In genomic region chr11:64165842-64166635, GRCh38 we compare ENCODE assay signal across 1 cellular context.
A peak's percentile ranks its signal among the peaks of the same experiment; 100 is the strongest.
TF ChIP-seq lines count a peak whose summit lies in the region.

Gene MACROD1, minus strand, starts transcription at chr11:64166113. Its CDS starts 119 bp downstream, at chr11:64165994.

TF ChIP-seq in HEK293, 187 proteins besides CTCF, POLR2A, EP300 and RAD21 (continued from another document and continues in another):
- no peak for TF ChIP-seq REST (tag by site-specific recombination; IDR thresholded peaks at IDR 0.05)
- no peak for TF ChIP-seq ZNF112 (tag by site-specific recombination; IDR thresholded peaks at IDR 0.05)
- no peak for TF ChIP-seq SP2 (tag by site-specific recombination; IDR thresholded peaks at IDR 0.05)
- no peak for TF ChIP-seq GLIS1 (tag by site-specific recombination; IDR thresholded peaks at IDR 0.05)
- TF ChIP-seq ZNF785 (tag by site-specific recombination; IDR thresholded peaks at IDR 0.05) = no peak
- TF ChIP-seq IKZF3 (tag by site-specific recombination; IDR thresholded peaks at IDR 0.05) = peak; percentile 89
- TF ChIP-seq ZBTB8A (tag by site-specific recombination; IDR thresholded peaks at IDR 0.05) = peak; percentile 96
- no peak for TF ChIP-seq BCL6B (tag by site-specific recombination; IDR thresholded peaks at IDR 0.05)
- peak; percentile 34; the same call in 1 of the 2 replicates for TF ChIP-seq ZNF341 (tag by site-specific recombination; IDR thresholded peaks at IDR 0.05; ENCODE audit: low read depth)
- TF ChIP-seq OVOL3 (tag by site-specific recombination; IDR thresholded peaks at IDR 0.05) = no peak
- TF ChIP-seq ZNF324 (tag by site-specific recombination; IDR thresholded peaks at IDR 0.05) = no peak
- no peak for TF ChIP-seq ZNF843 (tag by site-specific recombination; IDR thresholded peaks at IDR 0.05)
- peak; percentile 65; the same call in 1 of the 2 replicates for TF ChIP-seq PBX3 (CRISPR knock-in tag; IDR thresholded peaks at IDR 0.05)
- TF ChIP-seq INSM2 (tag by site-specific recombination; IDR thresholded peaks at IDR 0.05) = no peak
- no peak for TF ChIP-seq ZBTB44 (tag by site-specific recombination; IDR thresholded peaks at IDR 0.05)
- no peak; the same call in 1 of the 2 replicates for TF ChIP-seq ZBTB7A (tag by site-specific recombination; IDR thresholded peaks at IDR 0.05; ENCODE audit: low read depth)
- TF ChIP-seq ZNF280D (tag by site-specific recombination; IDR thresholded peaks at IDR 0.05) = no peak
- no peak for TF ChIP-seq ZNF221 (tag by site-specific recombination; IDR thresholded peaks at IDR 0.05; ENCODE audit: borderline replicate concordance)
- TF ChIP-seq ZNF146 (tag by site-specific recombination; IDR thresholded peaks at IDR 0.05) = no peak
- no peak for TF ChIP-seq ZNF701 (tag by site-specific recombination; IDR thresholded peaks at IDR 0.05)
- TF ChIP-seq ZNF623 (tag by site-specific recombination; IDR thresholded peaks at IDR 0.05) = no peak
- peak; percentile 35; the same call in 1 of the 2 replicates for TF ChIP-seq ZIC2 (tag by site-specific recombination; IDR thresholded peaks at IDR 0.05)
- TF ChIP-seq ZNF239 (tag by site-specific recombination; IDR thresholded peaks at IDR 0.05) = no peak
- no peak for TF ChIP-seq HOXA7 (CRISPR knock-in tag; IDR thresholded peaks at IDR 0.05; ENCODE audit: borderline replicate concordance)
- TF ChIP-seq PATZ1 (tag by site-specific recombination; IDR thresholded peaks at IDR 0.05) = peak; percentile 37
- TF ChIP-seq ZNF621 (tag by site-specific recombination; IDR thresholded peaks at IDR 0.05) = no peak
- TF ChIP-seq ATF2 (tag by site-specific recombination; IDR thresholded peaks at IDR 0.05; ENCODE audit: low read depth) = no peak
- no peak for TF ChIP-seq ZNF132 (tag by site-specific recombination; IDR thresholded peaks at IDR 0.05; ENCODE audit: borderline replicate concordance)
- TF ChIP-seq ZNF426 (tag by site-specific recombination; IDR thresholded peaks at IDR 0.05) = no peak
- no peak for TF ChIP-seq FEZF1 (tag by site-specific recombination; IDR thresholded peaks at IDR 0.05)
- no peak for TF ChIP-seq MYNN (tag by site-specific recombination; IDR thresholded peaks at IDR 0.05; ENCODE audit: borderline replicate concordance)
- TF ChIP-seq ZNF548 (tag by site-specific recombination; IDR thresholded peaks at IDR 0.05) = no peak
- no peak for TF ChIP-seq BCL11B (tag by site-specific recombination; IDR thresholded peaks at IDR 0.05; ENCODE audit: low read depth)
- TF ChIP-seq ZSCAN30 (tag by site-specific recombination; IDR thresholded peaks at IDR 0.05) = no peak
- no peak for TF ChIP-seq ZNF37A (tag by site-specific recombination; IDR thresholded peaks at IDR 0.05)
- no peak for TF ChIP-seq ZSCAN23 (tag by site-specific recombination; IDR thresholded peaks at IDR 0.05)
- no peak for TF ChIP-seq ZNF23 (tag by site-specific recombination; IDR thresholded peaks at IDR 0.05; ENCODE audit: borderline replicate concordance)
- TF ChIP-seq ZNF624 (tag by site-specific recombination; IDR thresholded peaks at IDR 0.05) = no peak
- TF ChIP-seq ZNF626 (tag by site-specific recombination; IDR thresholded peaks at IDR 0.05) = no peak
- no peak for TF ChIP-seq ZNF121 (tag by site-specific recombination; IDR thresholded peaks at IDR 0.05)
- no peak for TF ChIP-seq ZNF837 (tag by site-specific recombination; IDR thresholded peaks at IDR 0.05)
- no peak for TF ChIP-seq ZNF629 (tag by site-specific recombination; IDR thresholded peaks at IDR 0.05)
- TF ChIP-seq HOXD13 (CRISPR knock-in tag; IDR thresholded peaks at IDR 0.05; ENCODE audit: borderline replicate concordance) = no peak
- TF ChIP-seq ZNF2 (tag by site-specific recombination; IDR thresholded peaks at IDR 0.05) = no peak
- TF ChIP-seq OSR2 (tag by site-specific recombination; IDR thresholded peaks at IDR 0.05) = no peak
- TF ChIP-seq ZNF777 (tag by site-specific recombination; IDR thresholded peaks at IDR 0.05; ENCODE audit: borderline replicate concordance) = no peak
- TF ChIP-seq ZNF792 (tag by site-specific recombination; IDR thresholded peaks at IDR 0.05) = no peak
- no peak for TF ChIP-seq ZNF560 (tag by site-specific recombination; IDR thresholded peaks at IDR 0.05; ENCODE audit: borderline replicate concordance)
- TF ChIP-seq SP7 (tag by site-specific recombination; IDR thresholded peaks at IDR 0.05) = peak; percentile 17; the same call in 1 of the 2 replicates
- no peak for TF ChIP-seq ZNF138 (tag by site-specific recombination; IDR thresholded peaks at IDR 0.05; ENCODE audit: borderline replicate concordance)
- TF ChIP-seq ZNF664 (tag by site-specific recombination; IDR thresholded peaks at IDR 0.05) = no peak
